8 cellular contexts compared by ENCODE assay signal in the genomic region with DNA sequence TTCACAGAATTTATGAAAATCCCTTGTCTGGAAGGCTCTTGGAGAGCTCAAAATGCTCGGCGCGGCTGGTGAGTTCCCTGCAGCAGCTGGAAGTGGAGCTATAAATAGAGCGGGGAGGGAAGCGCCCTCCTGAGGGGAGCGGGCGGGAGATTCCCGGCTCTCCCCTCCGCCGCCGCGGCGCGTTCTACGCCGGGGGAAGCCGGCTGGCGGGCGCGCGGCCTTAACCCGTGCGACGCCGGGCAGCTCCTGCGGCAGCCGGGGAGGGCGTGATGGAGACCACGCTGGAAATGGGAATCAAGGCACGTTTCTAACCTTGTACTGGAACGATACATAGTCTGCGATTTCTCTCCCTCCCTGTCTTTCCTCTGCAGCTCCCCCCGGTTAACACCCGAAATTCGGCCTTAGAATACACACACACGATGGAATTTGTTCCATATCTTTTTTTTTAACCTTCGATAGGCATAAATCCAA.
DNase-seq lines count a peak whose midpoint lies in the region; ATAC-seq lines count a peak whose summit lies in the region.

No MANE protein-coding gene starts in this region.

- peak; percentile 6 for DNase-seq in KBM-7
- DNase-seq in amniotic epithelial cell (ENCODE audit: low read depth) = peak; percentile 42
- peak in 35 of 51 donors; percentile 3 to 58 (median 31) for DNase-seq in hypothalamus (lab: John Stamatoyannopoulos, UW)
- DNase-seq in sciatic nerve (ENCODE audit: low spot score) = no peak
- no peak for DNase-seq in CD1c-positive myeloid dendritic cell (ENCODE audit: extremely low spot score)

- in situ Hi-C loops in KBM-7 (cut with MboI; ENCODE audit: low pct_unique_long_range_greater_than_20kb, low sequenced_read_pairs) = no loop called here

- intact Hi-C loops in sciatic nerve (cut with DNase I) = no loop called here

- ATAC-seq in sciatic nerve = peak; percentile 75
- no peak for ATAC-seq in HG03565 (IDR thresholded peaks at IDR 0.05; ENCODE audit: unreplicated experiment)
- no peak for ATAC-seq in HG02623 (IDR thresholded peaks at IDR 0.05; ENCODE audit: unreplicated experiment)
- no peak for ATAC-seq in HG03280 (IDR thresholded peaks at IDR 0.05; ENCODE audit: unreplicated experiment)

Comparison
In these comparisons a context has a peak if more than half of its experiments do, and no peak if none do; other contexts are left out.
1. DNase-seq: peak in KBM-7 (single experiment), amniotic epithelial cell (single experiment) and hypothalamus (35 of 51); none in sciatic nerve (single experiment) and CD1c-positive myeloid dendritic cell (single experiment).